ENCODE assay signal across 8 cellular contexts in the genomic region with DNA sequence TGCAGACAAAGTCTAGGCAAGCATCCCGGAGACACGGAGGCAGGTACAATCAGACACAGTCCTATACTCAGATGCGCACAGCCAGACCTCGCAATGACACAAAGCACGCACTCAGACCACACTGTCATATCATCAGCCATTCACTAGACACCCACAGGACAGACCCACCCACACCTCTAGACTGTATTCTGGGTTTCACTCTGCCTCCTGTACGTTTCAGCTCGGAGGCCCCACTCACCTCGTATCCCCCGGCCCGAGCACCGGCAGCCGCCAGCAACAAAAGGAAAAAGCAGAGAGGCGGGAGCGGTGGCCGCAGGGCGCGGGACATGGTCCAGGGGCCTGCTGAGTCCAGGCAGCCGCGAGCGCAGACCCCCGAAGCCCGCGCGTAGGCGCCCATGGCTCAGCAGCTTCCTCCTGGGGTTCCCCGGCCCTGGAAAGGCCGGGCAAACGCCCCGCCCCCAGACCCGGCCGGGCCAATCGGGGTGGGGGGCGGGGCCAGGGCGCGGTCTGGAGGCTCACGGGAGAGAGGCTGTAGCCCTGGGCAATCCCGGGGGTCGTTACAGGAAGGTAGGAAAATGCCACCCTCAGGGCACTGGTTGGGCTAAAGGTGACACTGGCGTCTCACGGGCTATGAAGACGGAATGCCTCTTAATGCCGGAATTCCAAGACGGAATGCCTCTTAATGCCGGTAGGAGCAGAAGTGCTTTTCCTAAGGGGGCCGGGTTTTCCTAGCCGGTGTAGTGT. TPM values are rescaled to one million over a fixed set of nuclear protein-coding genes. Genes with fewer than 3 reads are reported as not detected.
DNase-seq lines count a peak whose midpoint lies in the region; ATAC-seq, FAIRE-seq and TF ChIP-seq lines count a peak whose summit lies in the region.

MAN2B1 (minus strand) TSS at position 438 of the 744 bp plus-strand sequence; CDS start at position 397, 41 bp downstream.
WDR83 (plus strand) TSS at position 503 of the 744 bp plus-strand sequence. CDS start 2,984 bp downstream, outside the sequence.

- peak within 1 kb of the TSS; percentile 97 for H2AK9ac ChIP-seq in IMR-90 (replicated peaks; ENCODE audit: low read depth, low read length, poor library complexity)

- TF ChIP-seq POLR2A in GM19099 (IDR thresholded peaks at IDR 0.05; ENCODE audit: extremely low read depth, insufficient read length, low read depth) (peak; percentile 83), IMR-90 (IDR thresholded peaks at IDR 0.05; ENCODE audit: low read depth, low read length) (no peak; the same call in 1 of the 2 replicates)

- H3K14ac ChIP-seq in IMR-90 (replicated peaks; ENCODE audit: low read depth, low read length): peak within 1 kb of the TSS; percentile 96

- CTCF ChIA-PET in IMR-90 (lab: Yijun Ruan, JAX): interaction anchor here (0.7 kb wide), 1 partner anchor 10 kb away, joined by 3 read pairs; no protein-coding TSS in a partner anchor

- H4K8ac ChIP-seq in IMR-90 (ENCODE audit: low read depth in 2 of 2, low read length in 2 of 2): peak within 1 kb of the TSS; percentile 87 to 95

- peak within 1 kb of the TSS; percentile 70 for H3K56ac ChIP-seq in IMR-90 (ENCODE audit: extremely low read depth, insufficient read depth, low read length)

- TF ChIP-seq CTCF in AG09309 (IDR thresholded peaks at IDR 0.05; ENCODE audit: control insufficient read depth, insufficient read depth, low read depth, low read length, missing control alignments): no peak
- no peak for TF ChIP-seq CTCF in IMR-90 (conservative IDR thresholded peaks at IDR 0.05; ENCODE audit: low read depth, low read length)

- BruUV-seq in IMR-90 (replicated peaks; lab: Mats Ljungman, UMichigan): no TSS peak

- H3K4me1 Mint-ChIP-seq in activated T-cell treated with anti-CD3 and anti-CD28 coated beads, Interleukin-2, amount 50 U/mL, for 72 hours (ENCODE audit: low read depth): peaks cover 53% of the 10 kb centered on the region
- peaks cover 36 to 67% (median 53%) of the 10 kb centered on the region in 3 donors for H3K4me1 Mint-ChIP-seq in naive B cell
- H3K4me1 Mint-ChIP-seq in stimulated activated effector memory CD8-positive, alpha-beta T cell treated with anti-CD3 and anti-CD28 coated beads, Interleukin-12 subunit alpha, Interleukin-12 subunit beta, amount 100 ng/mL, for 72 hours: peaks cover 66% of the 10 kb centered on the region

- peaks cover 15% of the 10 kb centered on the region for H3K4me1 ChIP-seq in IMR-90 (ENCODE audit: control insufficient read depth, insufficient read depth, low read length)

- no peaks in the 10 kb centered on the region for H3K9me3 Mint-ChIP-seq in activated T-cell treated with anti-CD3 and anti-CD28 coated beads, Interleukin-2, amount 50 U/mL, for 72 hours
- H3K9me3 Mint-ChIP-seq in naive B cell: no peaks in the 10 kb centered on the region
- no peaks in the 10 kb centered on the region for H3K9me3 Mint-ChIP-seq in stimulated activated effector memory CD8-positive, alpha-beta T cell treated with anti-CD3 and anti-CD28 coated beads, Interleukin-12 subunit alpha, Interleukin-12 subunit beta, amount 100 ng/mL, for 72 hours

- no peak within 1 kb of the TSS for H2BK15ac ChIP-seq in IMR-90 (ENCODE audit: low read depth, low read length)

- H3K9me1 ChIP-seq in IMR-90 (ENCODE audit: insufficient read depth, low read length): 0 out of 2 replicates have a peak, but pooled peaks cover 13% of the 10 kb centered on the region

- WGBS in IMR-90 (ENCODE audit: extremely low coverage in 2 of 2, insufficient read length in 1 of 2), 2 experiments: 4% methylated on average over 36 of the region's 46 CpGs; no CpG with 5 or more reads in 1 of the 2 experiments

- H3K27ac Mint-ChIP-seq in activated T-cell treated with anti-CD3 and anti-CD28 coated beads, Interleukin-2, amount 50 U/mL, for 72 hours: peak within 1 kb of the TSS; percentile 82
- peak within 1 kb of the TSS; percentile 100 for H3K27ac Mint-ChIP-seq in naive B cell
- H3K27ac Mint-ChIP-seq in stimulated activated effector memory CD8-positive, alpha-beta T cell treated with anti-CD3 and anti-CD28 coated beads, Interleukin-12 subunit alpha, Interleukin-12 subunit beta, amount 100 ng/mL, for 72 hours: peak within 1 kb of the TSS; percentile 95

- no peaks in the 10 kb centered on the region for H4K20me1 ChIP-seq in IMR-90 (ENCODE audit: insufficient read depth, low read length)

- H3K79me1 ChIP-seq in IMR-90 (ENCODE audit: low read depth in 1 of 2, low read length in 2 of 2): peaks cover 38 to 63% of the 10 kb centered on the region in 2 experiments

- H3K4me3 Mint-ChIP-seq in activated T-cell treated with anti-CD3 and anti-CD28 coated beads, Interleukin-2, amount 50 U/mL, for 72 hours: peak within 1 kb of the TSS; percentile 90 to 93
- H3K4me3 Mint-ChIP-seq in naive B cell: peak within 1 kb of the TSS; percentile 91 to 100 (median 99)
- H3K4me3 Mint-ChIP-seq in stimulated activated effector memory CD8-positive, alpha-beta T cell treated with anti-CD3 and anti-CD28 coated beads, Interleukin-12 subunit alpha, Interleukin-12 subunit beta, amount 100 ng/mL, for 72 hours: peak within 1 kb of the TSS; percentile 97

- in situ Hi-C loops in IMR-90 (cut with MboI; ENCODE audit: low sequenced_read_pairs): no loop called here

- H4K5ac ChIP-seq in IMR-90 (ENCODE audit: low read depth, low read length): peak within 1 kb of the TSS; percentile 87

- no peak within 1 kb of the TSS for H3K18ac ChIP-seq in IMR-90 (ENCODE audit: low read depth, low read length)

- peak within 1 kb of the TSS; percentile 95 for H3K4me2 ChIP-seq in IMR-90 (ENCODE audit: low read depth, low read length)

- H3K4ac ChIP-seq in IMR-90 (ENCODE audit: low read depth, low read length): peak within 1 kb of the TSS; percentile 92

- peak within 1 kb of the TSS; percentile 71 for H3K27ac ChIP-seq in IMR-90 (ENCODE audit: insufficient read depth, low read length)

- intact Hi-C loops in IMR-90 (cut with micrococcal nuclease): no loop called here

- 0 out of 2 replicates have a peak within 1 kb of the TSS, but pooled peaks have one; percentile 2 for H2BK120ac ChIP-seq in IMR-90 (ENCODE audit: low read depth, low read length)

- H3K4me3 ChIP-seq in AG09309 (ENCODE audit: control insufficient read depth, low read depth, low read length) (peak within 1 kb of the TSS; percentile 80), IMR-90 (ENCODE audit: insufficient read depth, low read depth, low read length) (peak within 1 kb of the TSS; percentile 85)

- TF ChIP-seq RAD21 in IMR-90 (IDR thresholded peaks at IDR 0.05; ENCODE audit: low read length): no peak

- peak within 1 kb of the TSS; percentile 18 for H2BK5ac ChIP-seq in IMR-90 (ENCODE audit: low read depth, low read length, poor library complexity, severe bottlenecking)

- ATAC-seq in IMR-90 (ENCODE audit: low read depth) (peak; percentile 94), naive B cell (ENCODE audit: low read depth in 2 of 2) (peak; percentile 61 to 63)
- ATAC-seq in activated T-cell treated with anti-CD3 and anti-CD28 coated beads, Interleukin-2, amount 50 U/mL, for 72 hours (replicated peaks in 1 of 2): peak; percentile 83
- ATAC-seq in stimulated activated effector memory CD8-positive, alpha-beta T cell treated with anti-CD3 and anti-CD28 coated beads, Interleukin-12 subunit alpha, Interleukin-12 subunit beta, amount 100 ng/mL, for 72 hours: peak; percentile 89

- H3K27me3 Mint-ChIP-seq in activated T-cell treated with anti-CD3 and anti-CD28 coated beads, Interleukin-2, amount 50 U/mL, for 72 hours (ENCODE audit: low read depth): no peaks in the 10 kb centered on the region
- no peaks in the 10 kb centered on the region for H3K27me3 Mint-ChIP-seq in naive B cell

- FAIRE-seq in RCC 7860 (lab: Jason Lieb, UNC): no peak

- dilution Hi-C loops in IMR-90 (cut with HindIII; ENCODE audit: low sequenced_read_pairs, unreplicated experiment): no loop called here

- H3K9ac ChIP-seq in IMR-90 (ENCODE audit: low read depth, low read length): peak within 1 kb of the TSS; percentile 87

- H3K23ac ChIP-seq in IMR-90 (ENCODE audit: low read depth, low read length): peak within 1 kb of the TSS; percentile 86; the same call in 1 of the 2 replicates

- POLR2A ChIA-PET in IMR-90 (lab: Charles Lee; ENCODE audit: unreplicated experiment): no interaction called here

- H3K36me3 ChIP-seq in IMR-90 (ENCODE audit: control insufficient read depth, insufficient read depth, low read length): peaks cover 16% of the 10 kb centered on the region; the same call in 1 of the 2 replicates

- peaks cover 6 to 8% of the 10 kb centered on the region in 2 donors for H3K36me3 Mint-ChIP-seq in activated T-cell treated with anti-CD3 and anti-CD28 coated beads, Interleukin-2, amount 50 U/mL, for 72 hours (ENCODE audit: insufficient read depth in 2 of 2)
- no peaks in the 10 kb centered on the region for H3K36me3 Mint-ChIP-seq in naive B cell
- H3K36me3 Mint-ChIP-seq in stimulated activated effector memory CD8-positive, alpha-beta T cell treated with anti-CD3 and anti-CD28 coated beads, Interleukin-12 subunit alpha, Interleukin-12 subunit beta, amount 100 ng/mL, for 72 hours: peaks cover 86% of the 10 kb centered on the region

- no peaks in the 10 kb centered on the region for H3K9me3 ChIP-seq in IMR-90 (ENCODE audit: control insufficient read depth, insufficient read depth, low read length)

- no peaks in the 10 kb centered on the region for H3K27me3 ChIP-seq in IMR-90 (ENCODE audit: control insufficient read depth, insufficient read depth, low read length)

- H2BK20ac ChIP-seq in IMR-90 (ENCODE audit: low read depth, low read length): no peak within 1 kb of the TSS

- DNase-seq in AG09309 (ENCODE audit: low read depth): no peak
- peak; percentile 52 for DNase-seq in IMR-90
- DNase-seq in RCC 7860 (ENCODE audit: low spot score): peak; percentile 34
- peak; percentile 83 to 89 for DNase-seq in activated T-cell treated with anti-CD3 and anti-CD28 coated beads, Interleukin-2, amount 50 U/mL, for 72 hours
- DNase-seq in fibroblast of gingiva (ENCODE audit: low read depth): peak; percentile 46
- peak; percentile 85 for DNase-seq in naive B cell
- DNase-seq in stimulated activated effector memory CD8-positive, alpha-beta T cell treated with anti-CD3 and anti-CD28 coated beads, Interleukin-12 subunit alpha, Interleukin-12 subunit beta, amount 100 ng/mL, for 72 hours (ENCODE audit: low spot score in 2 of 2): peak; percentile 76 to 90

- peak within 1 kb of the TSS; percentile 66; the same call in 1 of the 2 replicates for H2AK5ac ChIP-seq in IMR-90 (ENCODE audit: low read depth, low read length)

- peak within 1 kb of the TSS; percentile 42 for H4K91ac ChIP-seq in IMR-90 (ENCODE audit: insufficient read depth, low read depth, low read length)

- H2AFZ ChIP-seq in IMR-90 (replicated peaks; ENCODE audit: low read length, poor library complexity): peak within 1 kb of the TSS; percentile 96

RNA-seq across cellular contexts. Expression of gene MAN2B1, which starts in this region (rescaled TPM):
- 10.4 and 10.6 TPM in 2 replicates for total RNA-seq in IMR-90 (2012; rRNA removed)
- polyA plus RNA-seq in IMR-90 (2012; rRNA removed) (55.4 and 64.0 TPM in 2 replicates), naive B cell (ENCODE audit: low read depth in 6 of 6) (10 to 100 TPM; 64.1 to 97.0 (median 76.9) TPM)
- 42.0 and 77.7 TPM in 2 replicates for polyA plus RNA-seq in IMR-90 (2012; cell fraction: cytosol; rRNA removed)
- 104 and 163 TPM in 2 replicates for polyA plus RNA-seq in IMR-90 (2012; cell fraction: nucleus; rRNA removed; ENCODE audit: low replicate concordance)
- total RNA-seq in activated T-cell treated with anti-CD3 and anti-CD28 coated beads, Interleukin-2, amount 50 U/mL, for 72 hours: 100 to 1,000 TPM in 1 of 2 donors, 10 to 100 TPM in 1; 75.8 to 109 TPM

RNA-seq across cellular contexts. Expression of gene WDR83, which starts in this region (rescaled TPM):
- 5.3 and 5.9 TPM in 2 replicates for total RNA-seq in IMR-90 (2012; rRNA removed)
- polyA plus RNA-seq in IMR-90 (2012; rRNA removed) (8.9 and 10.5 TPM in 2 replicates), naive B cell (ENCODE audit: low read depth in 6 of 6) (10 to 100 TPM; 12.6 to 34.5 (median 17.5) TPM)
- polyA plus RNA-seq in IMR-90 (2012; cell fraction: cytosol; rRNA removed): 8.9 and 11.7 TPM in 2 replicates
- 17.2 and 35.7 TPM in 2 replicates for polyA plus RNA-seq in IMR-90 (2012; cell fraction: nucleus; rRNA removed; ENCODE audit: low replicate concordance)
- total RNA-seq in activated T-cell treated with anti-CD3 and anti-CD28 coated beads, Interleukin-2, amount 50 U/mL, for 72 hours: 10 to 100 TPM; 18.4 to 24.0 TPM
